Comparison of ENCODE assay signal across 9 cellular contexts in the genomic region with DNA sequence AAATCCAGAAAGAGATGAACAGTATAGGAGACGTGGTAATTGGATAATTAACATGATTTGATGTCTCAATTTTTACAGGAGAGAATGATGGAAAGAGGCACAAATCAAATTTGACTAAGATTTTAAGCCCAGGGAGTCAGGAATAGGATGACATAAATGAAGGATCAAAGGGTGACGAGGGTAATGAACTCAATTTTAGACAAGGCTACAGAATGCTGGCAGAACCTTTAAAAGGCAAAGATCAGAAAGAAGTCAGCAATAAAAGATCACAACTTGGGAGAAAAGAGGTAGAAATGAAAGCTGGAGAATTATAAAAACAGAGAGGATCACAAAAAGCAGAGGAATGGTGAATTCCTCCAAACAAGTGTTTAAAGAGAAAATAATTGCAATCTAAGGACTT. TPM values are rescaled to one million over a fixed set of nuclear protein-coding genes. Genes with fewer than 3 reads are reported as not detected.
"Had no signal": no experiment of that assay in that cellular context is flagged by ENCODE, and none has a peak within 500 bp of the region (broad histone marks: within the 10 kb centered on the region; RNA-seq: fewer than 3 reads in every experiment).

No MANE protein-coding gene starts in this region.

- FAIRE-seq: HTR-8/SVneo had no signal

- H3K4me3 Mint-ChIP-seq: IgD-negative memory B cell had no signal

- H3K4me2 ChIP-seq: KMS-11 had no signal

- H3K27ac ChIP-seq: HL-60, KMS-11 had no signal

- H3K4me1 Mint-ChIP-seq: IgD-negative memory B cell had no signal

- DNase-seq: IMR-90, KBM-7, KG1 had no signal

- H3K9ac ChIP-seq: KMS-11 had no signal

- H3K27ac Mint-ChIP-seq: IgD-negative memory B cell had no signal

- H3K36me3 Mint-ChIP-seq: IgD-negative memory B cell had no signal

RNA-seq across cellular contexts. Expression of a gene that starts 13.0 kb away (rescaled TPM):
- total RNA-seq: HT-29, HT1080, IMR-90 had no signal
- polyA plus RNA-seq: IgD-negative memory B cell, IMR-90 had no signal

RNA-seq across cellular contexts. Expression of a gene that starts 13.4 kb away (rescaled TPM):
- total RNA-seq: HT-29, HT1080, IMR-90 had no signal
- polyA plus RNA-seq: IgD-negative memory B cell, IMR-90 had no signal

RNA-seq across cellular contexts. Expression of a gene that starts 54.4 kb away (rescaled TPM):
- total RNA-seq: HT-29, HT1080, IMR-90 had no signal
- polyA plus RNA-seq: IgD-negative memory B cell, IMR-90 had no signal
